Comparison of ENCODE assay signal across 24 cellular contexts in genomic region chr2:96683972-96684820, GRCh38. TPM values are rescaled to one million over a fixed set of nuclear protein-coding genes. Genes with fewer than 3 reads are reported as not detected.
"Had no signal": no experiment of that assay in that cellular context is flagged by ENCODE, and none has a peak within 500 bp of the region (broad histone marks: within the 10 kb centered on the region; RNA-seq: fewer than 3 reads in every experiment).

No MANE protein-coding gene starts in this region.

- H3K4me2 ChIP-seq: smooth muscle cell had no signal

- H3K36me3 Mint-ChIP-seq: activated naive CD4-positive, alpha-beta T cell treated with anti-CD3 and anti-CD28 coated beads, Interleukin-2, amount 50 U/mL, for 72 hours; stimulated activated effector memory CD8-positive, alpha-beta T cell treated with anti-CD3 and anti-CD28 coated beads, Interleukin-12 subunit alpha, Interleukin-12 subunit beta, amount 100 ng/mL, for 72 hours had no signal

- H3K36me3 ChIP-seq: adrenal gland, left lung, prostate gland, stomach had no signal

- H3K9me3 Mint-ChIP-seq: activated CD4-positive, alpha-beta T cell treated with anti-CD3 and anti-CD28 coated beads, Interleukin-2, amount 10 ng/mL, durations not matched to agents 24 days and 14 days; activated naive CD4-positive, alpha-beta T cell treated with anti-CD3 and anti-CD28 coated beads, Interleukin-2, amount 50 U/mL, for 72 hours; activated T-cell treated with anti-CD3 and anti-CD28 coated beads, Interleukin-2, amount 50 U/mL, for 72 hours; nephron progenitor cell; stimulated activated effector memory CD8-positive, alpha-beta T cell treated with anti-CD3 and anti-CD28 coated beads, Interleukin-12 subunit alpha, Interleukin-12 subunit beta, amount 100 ng/mL, for 72 hours; T-helper 1 cell treated with Interleukin-12 subunit alpha and Interleukin-12 subunit beta and Interleukin-4 antibody, amounts not matched to agents 30 μg/mL and 1 μg/mL, for 36 hours had no signal

- H3K4me3 ChIP-seq: adrenal gland, left lung, prostate gland, smooth muscle cell, stomach, testis had no signal

- H3K27me3 ChIP-seq: adrenal gland, left lung, testis had no signal

- H3K27ac ChIP-seq: adrenal gland, left lung, prostate gland, stomach, testis had no signal

- H3K27ac Mint-ChIP-seq: activated CD4-positive, alpha-beta T cell treated with anti-CD3 and anti-CD28 coated beads, Interleukin-2, amount 10 ng/mL, durations not matched to agents 24 days and 14 days; activated CD8-positive, alpha-beta T cell treated with anti-CD3 and anti-CD28 coated beads, Interleukin-2, amount 10 ng/mL, durations not matched to agents 7 days and 5 days; activated T-cell treated with anti-CD3 and anti-CD28 coated beads, Interleukin-2, amount 50 U/mL, for 72 hours; nephron progenitor cell; stimulated activated effector memory CD8-positive, alpha-beta T cell treated with anti-CD3 and anti-CD28 coated beads, Interleukin-12 subunit alpha, Interleukin-12 subunit beta, amount 100 ng/mL, for 72 hours; T-helper 1 cell treated with Interleukin-12 subunit alpha and Interleukin-12 subunit beta and Interleukin-4 antibody, amounts not matched to agents 30 μg/mL and 1 μg/mL, for 36 hours had no signal

- DNase-seq: activated CD4-positive, alpha-beta T cell treated with anti-CD3 and anti-CD28 coated beads, Interleukin-2, amount 10 ng/mL, durations not matched to agents 24 days and 14 days; activated CD8-positive, alpha-beta memory T cell treated with anti-CD3 and anti-CD28 coated beads, Interleukin-2, amount 50 U/mL, for 4 hours; activated CD8-positive, alpha-beta T cell treated with anti-CD3 and anti-CD28 coated beads, Interleukin-2, amount 10 ng/mL, durations not matched to agents 7 days and 5 days; activated gamma-delta T cell; activated T-cell treated with anti-CD3 and anti-CD28 coated beads, Interleukin-2, amount 50 U/mL, for 72 hours; cerebellar nuclear complex; dermis blood vessel endothelial cell; effector memory CD4-positive, alpha-beta T cell; hippocampal formation; left lung; mammary epithelial cell; midbrain; nephron progenitor cell; occipital lobe; stimulated activated CD4-positive, alpha-beta T cell treated with anti-CD3 and anti-CD28 coated beads, Interleukin-4, amount 100 ng/mL, for 24 hours; stomach; testis had no signal

- H3K4me1 Mint-ChIP-seq: activated CD4-positive, alpha-beta T cell treated with anti-CD3 and anti-CD28 coated beads, Interleukin-2, amount 10 ng/mL, durations not matched to agents 24 days and 14 days; stimulated activated effector memory CD8-positive, alpha-beta T cell treated with anti-CD3 and anti-CD28 coated beads, Interleukin-12 subunit alpha, Interleukin-12 subunit beta, amount 100 ng/mL, for 72 hours had no signal

- ATAC-seq: activated CD8-positive, alpha-beta T cell treated with anti-CD3 and anti-CD28 coated beads, Interleukin-2, amount 10 ng/mL, durations not matched to agents 7 days and 5 days; activated naive CD4-positive, alpha-beta T cell treated with anti-CD3 and anti-CD28 coated beads, Interleukin-2, amount 50 U/mL, for 72 hours; activated T-cell treated with anti-CD3 and anti-CD28 coated beads, Interleukin-2, amount 50 U/mL, for 72 hours; stimulated activated effector memory CD8-positive, alpha-beta T cell treated with anti-CD3 and anti-CD28 coated beads, Interleukin-12 subunit alpha, Interleukin-12 subunit beta, amount 100 ng/mL, for 72 hours had no signal

- H3K9me3 ChIP-seq: adrenal gland, left lung, prostate gland, stomach, testis had no signal

- H3K4me3 Mint-ChIP-seq: activated CD4-positive, alpha-beta T cell treated with anti-CD3 and anti-CD28 coated beads, Interleukin-2, amount 10 ng/mL, durations not matched to agents 24 days and 14 days; activated CD8-positive, alpha-beta T cell treated with anti-CD3 and anti-CD28 coated beads, Interleukin-2, amount 10 ng/mL, durations not matched to agents 7 days and 5 days; activated T-cell treated with anti-CD3 and anti-CD28 coated beads, Interleukin-2, amount 50 U/mL, for 72 hours; nephron progenitor cell; stimulated activated effector memory CD8-positive, alpha-beta T cell treated with anti-CD3 and anti-CD28 coated beads, Interleukin-12 subunit alpha, Interleukin-12 subunit beta, amount 100 ng/mL, for 72 hours; T-helper 1 cell treated with Interleukin-12 subunit alpha and Interleukin-12 subunit beta and Interleukin-4 antibody, amounts not matched to agents 30 μg/mL and 1 μg/mL, for 36 hours had no signal

RNA-seq across cellular contexts. Expression of gene FER1L5, which starts 41.6 kb away (rescaled TPM):
- total RNA-seq: activated CD4-positive, alpha-beta T cell treated with anti-CD3 and anti-CD28 coated beads, Interleukin-2, amount 10 ng/mL, durations not matched to agents 24 days and 14 days; activated CD8-positive, alpha-beta T cell treated with anti-CD3 and anti-CD28 coated beads, Interleukin-2, amount 10 ng/mL, durations not matched to agents 7 days and 5 days; activated naive CD4-positive, alpha-beta T cell treated with anti-CD3 and anti-CD28 coated beads, Interleukin-2, amount 50 U/mL, for 72 hours; activated T-cell treated with anti-CD3 and anti-CD28 coated beads, Interleukin-2, amount 50 U/mL, for 72 hours; glomerular endothelial cell; smooth muscle cell had no signal
- polyA plus RNA-seq: smooth muscle cell had no signal
